21 cellular contexts compared by ENCODE assay signal in the genomic region with DNA sequence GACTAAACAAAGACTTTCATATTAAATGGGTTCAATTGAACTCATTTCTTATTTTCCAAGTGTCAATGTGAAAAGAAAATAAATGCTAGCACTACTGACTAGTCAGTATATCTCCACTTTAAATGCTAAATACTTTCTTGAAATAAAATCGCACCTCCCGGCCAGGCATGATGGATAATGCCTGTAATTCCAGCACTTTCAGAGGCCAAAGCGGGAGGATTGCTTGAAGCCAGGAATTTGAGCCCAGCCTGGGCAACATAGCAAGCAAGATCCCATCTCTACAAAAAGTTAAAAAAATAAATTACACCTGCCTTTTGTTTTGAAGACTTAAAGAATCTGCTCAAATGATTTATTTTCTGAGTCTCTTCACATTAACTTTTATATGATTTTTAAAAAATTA. TPM values are rescaled to one million over a fixed set of nuclear protein-coding genes. Genes with fewer than 3 reads are reported as not detected.
"Had no signal": no experiment of that assay in that cellular context is flagged by ENCODE, and none has a peak within 500 bp of the region (broad histone marks: within the 10 kb centered on the region; RNA-seq: fewer than 3 reads in every experiment).

No MANE protein-coding gene starts in this region.

- H3K9ac ChIP-seq: neural progenitor cell had no signal

- H3K4me3 ChIP-seq: coronary artery, heart right ventricle, lower lobe of right lung, neural progenitor cell had no signal

- H3K9me3 Mint-ChIP-seq: activated CD4-positive, alpha-beta T cell treated with anti-CD3 and anti-CD28 coated beads, Interleukin-2, amount 10 ng/mL, durations not matched to agents 7 days and 5 days; activated CD8-positive, alpha-beta T cell treated with anti-CD3 and anti-CD28 coated beads for 36 hours; activated naive CD4-positive, alpha-beta T cell treated with anti-CD3 and anti-CD28 coated beads, Interleukin-2, amount 50 U/mL, for 24 hours; activated T-helper 1 cell treated with anti-CD3 and anti-CD28 coated beads, Interleukin-12 subunit alpha, Interleukin-12 subunit beta, Interleukin-2, Interleukin-4 antibody, amounts not matched to agents 30 ng/mL and 10 ng/mL and 1 ng/mL, durations not matched to agents 14 hours and 24 hours and 36 hours; naive thymus-derived CD8-positive, alpha-beta T cell; neural progenitor cell; stimulated activated naive B cell treated with anti-CD40 and anti-IgM and Interleukin-4, amounts not matched to agents 10 μg/mL and 1 μg/mL and 100 μg/mL, for 72 hours had no signal

- H3K4me3 Mint-ChIP-seq: activated CD4-positive, alpha-beta T cell treated with anti-CD3 and anti-CD28 coated beads, Interleukin-2, amount 10 ng/mL, durations not matched to agents 7 days and 5 days; activated CD8-positive, alpha-beta memory T cell treated with anti-CD3 and anti-CD28 coated beads, Interleukin-2, amount 10 ng/mL, durations not matched to agents 7 days and 5 days; activated CD8-positive, alpha-beta T cell treated with anti-CD3 and anti-CD28 coated beads for 36 hours; activated naive CD4-positive, alpha-beta T cell treated with anti-CD3 and anti-CD28 coated beads, Interleukin-2, amount 50 U/mL, for 24 hours; activated T-helper 1 cell treated with anti-CD3 and anti-CD28 coated beads, Interleukin-12 subunit alpha, Interleukin-12 subunit beta, Interleukin-2, Interleukin-4 antibody, amounts not matched to agents 30 ng/mL and 10 ng/mL and 1 ng/mL, durations not matched to agents 14 hours and 24 hours and 36 hours; naive thymus-derived CD8-positive, alpha-beta T cell; neural progenitor cell; stimulated activated naive B cell treated with anti-CD40 and anti-IgM and Interleukin-4, amounts not matched to agents 10 μg/mL and 1 μg/mL and 100 μg/mL, for 72 hours; T-helper 17 cell had no signal

- H3K27ac Mint-ChIP-seq: activated CD4-positive, alpha-beta T cell treated with anti-CD3 and anti-CD28 coated beads, Interleukin-2, amount 10 ng/mL, durations not matched to agents 7 days and 5 days; activated CD8-positive, alpha-beta memory T cell treated with anti-CD3 and anti-CD28 coated beads, Interleukin-2, amount 10 ng/mL, durations not matched to agents 7 days and 5 days; activated CD8-positive, alpha-beta T cell treated with anti-CD3 and anti-CD28 coated beads for 36 hours; activated naive CD4-positive, alpha-beta T cell treated with anti-CD3 and anti-CD28 coated beads, Interleukin-2, amount 50 U/mL, for 24 hours; activated T-helper 1 cell treated with anti-CD3 and anti-CD28 coated beads, Interleukin-12 subunit alpha, Interleukin-12 subunit beta, Interleukin-2, Interleukin-4 antibody, amounts not matched to agents 30 ng/mL and 10 ng/mL and 1 ng/mL, durations not matched to agents 14 hours and 24 hours and 36 hours; neural progenitor cell; stimulated activated naive B cell treated with anti-CD40 and anti-IgM and Interleukin-4, amounts not matched to agents 10 μg/mL and 1 μg/mL and 100 μg/mL, for 72 hours; T-helper 17 cell had no signal

- DNase-seq: activated CD4-positive, alpha-beta T cell treated with anti-CD3 and anti-CD28 coated beads, Interleukin-2, amount 10 ng/mL, durations not matched to agents 7 days and 5 days; activated CD8-positive, alpha-beta memory T cell treated with anti-CD3 and anti-CD28 coated beads, Interleukin-2, amount 10 ng/mL, durations not matched to agents 7 days and 5 days; activated CD8-positive, alpha-beta T cell treated with anti-CD3 and anti-CD28 coated beads for 36 hours; activated gamma-delta T cell; cerebellar nuclear complex; heart right ventricle; kidney; lower lobe of right lung; naive thymus-derived CD8-positive, alpha-beta T cell; posterior cingulate gyrus; small intestine; stimulated activated CD4-positive, alpha-beta T cell treated with anti-CD3 and anti-CD28 coated beads, Interleukin-15, amount 100 ng/mL, for 24 hours; stimulated activated naive B cell treated with anti-CD40 and anti-IgM and Interleukin-4, amounts not matched to agents 10 μg/mL and 1 μg/mL and 100 μg/mL, for 72 hours; T-helper 17 cell had no signal

- H2AFZ ChIP-seq: neural progenitor cell had no signal

- H3K27ac ChIP-seq: coronary artery, heart right ventricle, lower lobe of right lung, neural progenitor cell had no signal

- H3K27me3 Mint-ChIP-seq: activated CD4-positive, alpha-beta T cell treated with anti-CD3 and anti-CD28 coated beads, Interleukin-2, amount 10 ng/mL, durations not matched to agents 7 days and 5 days; activated CD8-positive, alpha-beta memory T cell treated with anti-CD3 and anti-CD28 coated beads, Interleukin-2, amount 10 ng/mL, durations not matched to agents 7 days and 5 days; activated CD8-positive, alpha-beta T cell treated with anti-CD3 and anti-CD28 coated beads for 36 hours; activated naive CD4-positive, alpha-beta T cell treated with anti-CD3 and anti-CD28 coated beads, Interleukin-2, amount 50 U/mL, for 24 hours; naive thymus-derived CD8-positive, alpha-beta T cell; stimulated activated naive B cell treated with anti-CD40 and anti-IgM and Interleukin-4, amounts not matched to agents 10 μg/mL and 1 μg/mL and 100 μg/mL, for 72 hours; T-helper 17 cell had no signal

- H3K4me1 ChIP-seq: lower lobe of right lung had no signal

- ATAC-seq: activated CD4-positive, CD25-positive, alpha-beta regulatory T cell treated with anti-CD3 and anti-CD28 coated beads, Interleukin-2, amount 50 U/mL, for 24 hours; activated CD8-positive, alpha-beta memory T cell treated with anti-CD3 and anti-CD28 coated beads, Interleukin-2, amount 10 ng/mL, durations not matched to agents 7 days and 5 days; activated CD8-positive, alpha-beta T cell treated with anti-CD3 and anti-CD28 coated beads for 36 hours; heart right ventricle; lower lobe of right lung; naive thymus-derived CD8-positive, alpha-beta T cell; sciatic nerve; stimulated activated naive B cell treated with anti-CD40 and anti-IgM and Interleukin-4, amounts not matched to agents 10 μg/mL and 1 μg/mL and 100 μg/mL, for 72 hours; T-helper 17 cell had no signal

- H3K4me2 ChIP-seq: neural progenitor cell had no signal

- FAIRE-seq: bronchial epithelial cell, kidney, small intestine had no signal

- H3K4me1 Mint-ChIP-seq: activated CD4-positive, alpha-beta T cell treated with anti-CD3 and anti-CD28 coated beads, Interleukin-2, amount 10 ng/mL, durations not matched to agents 7 days and 5 days; naive thymus-derived CD8-positive, alpha-beta T cell; neural progenitor cell had no signal

- H3K9me3 ChIP-seq: heart right ventricle, lower lobe of right lung had no signal

- H3K27me3 ChIP-seq: heart right ventricle, neural progenitor cell had no signal

RNA-seq across cellular contexts. Expression of gene TSLP, which starts 55.4 kb away (rescaled TPM):
- total RNA-seq: T-helper 17 cell had no signal
